19 cellular contexts compared by ENCODE assay signal in genomic region chr22:50084570-50084969, GRCh38. TPM values are rescaled to one million over a fixed set of nuclear protein-coding genes. Genes with fewer than 3 reads are reported as not detected.
DNase-seq lines count a peak whose midpoint lies in the region; ATAC-seq and TF ChIP-seq lines count a peak whose summit lies in the region.
"Had no signal": no experiment of that assay in that cellular context is flagged by ENCODE, and none has a peak within 500 bp of the region (broad histone marks: within the 10 kb centered on the region; RNA-seq: fewer than 3 reads in every experiment).

No MANE protein-coding gene starts in this region.

- no peak for TF ChIP-seq POLR2A in erythroblast (IDR thresholded peaks at IDR 0.05; ENCODE audit: low read length)

- H2AFZ ChIP-seq in trophoblast cell (ENCODE audit: insufficient read depth, low read length, poor library complexity) = no peak overlapping the region

- no peak overlapping the region for H3K4me3 ChIP-seq in trophoblast cell (ENCODE audit: low read depth, low read length)
- H3K4me3 ChIP-seq: SJCRH30 had no signal

- H3K9me3 ChIP-seq in trophoblast cell (ENCODE audit: insufficient read depth, low read depth, low read length) = peaks cover 5% of the 10 kb centered on the region
- H3K9me3 ChIP-seq: lower lobe of right lung had no signal

- no peak overlapping the region for H3K4ac ChIP-seq in trophoblast cell (ENCODE audit: low read depth, low read length)

- TF ChIP-seq CTCF in RWPE1 (conservative IDR thresholded peaks at IDR 0.05; ENCODE audit: low read depth) = no peak

- no peak overlapping the region for H2BK5ac ChIP-seq in trophoblast cell (ENCODE audit: low read depth, low read length, poor library complexity)

- POLR2A ChIA-PET in RWPE1 (lab: Yijun Ruan, JAX; ENCODE audit: low non-redundant PET) = no interaction called here

- H3K14ac ChIP-seq in trophoblast cell (ENCODE audit: low read length) = no peak overlapping the region

- DNase-seq in KBM-7 (peak; percentile 41), RWPE1 (ENCODE audit: low spot score) (no peak), erythroblast (lab: John Stamatoyannopoulos, UW) (peak; percentile 19 to 23), trophoblast cell (no peak)
- no peak for DNase-seq in stimulated activated CD4-positive, alpha-beta T cell treated with anti-CD3 and anti-CD28 coated beads, Interleukin-4, amount 100 ng/mL, for 1 hour
- DNase-seq: activated gamma-delta T cell treated with Interleukin-2 at 50 U/mL for 16 hours, Calu3, DND-41, kidney glomerular epithelial cell, lower lobe of right lung, NCI-H1417 treated with DMSO at 0.1 percent for 48 hours, NCI-H2081 treated with DMSO at 0.1 percent for 48 hours, NCI-H226 had no signal

- CTCF ChIA-PET in RWPE1 (lab: Yijun Ruan, JAX) = interaction anchor here (0.6 kb wide), 1 partner anchor 352 kb away, joined by 3 read pairs; no protein-coding TSS in a partner anchor

- peaks cover 8% of the 10 kb centered on the region for H3K79me1 ChIP-seq in trophoblast cell (ENCODE audit: low read length)

- H2BK120ac ChIP-seq in trophoblast cell (ENCODE audit: insufficient read depth, low read length, poor library complexity) = no peak overlapping the region

- no peak overlapping the region for H3K4me2 ChIP-seq in trophoblast cell (ENCODE audit: low read length)

- H3K9ac ChIP-seq in trophoblast cell (ENCODE audit: low read length) = no peak overlapping the region

- no peaks in the 10 kb centered on the region for H3K27me3 ChIP-seq in trophoblast cell (ENCODE audit: insufficient read depth, low read length)

- in situ Hi-C loops in KBM-7 (cut with MboI; ENCODE audit: low pct_unique_long_range_greater_than_20kb, low sequenced_read_pairs) = no loop called here

- H3K79me2 ChIP-seq in trophoblast cell (ENCODE audit: control insufficient read depth, insufficient read depth, low read length, poor library complexity) = no peaks in the 10 kb centered on the region

- no peak overlapping the region for H3K18ac ChIP-seq in trophoblast cell (ENCODE audit: low read length)

- peak overlapping the region; percentile 74; the same call in 1 of the 2 replicates for H3K27ac ChIP-seq in RWPE1
- no peak overlapping the region for H3K27ac ChIP-seq in trophoblast cell (ENCODE audit: low read depth, low read length)
- H3K27ac ChIP-seq: C4-2B, lower lobe of right lung, SJCRH30 had no signal

- H3K23ac ChIP-seq in trophoblast cell (ENCODE audit: low read length) = no peak overlapping the region

- H3K36me3 ChIP-seq in trophoblast cell (ENCODE audit: control insufficient read depth in 1 of 2, insufficient read depth in 2 of 2, low read length in 2 of 2) = no peaks in the 10 kb centered on the region
- H3K36me3 ChIP-seq: lower lobe of right lung, SJCRH30 had no signal

- peaks cover 18 to 20% of the 10 kb centered on the region in 2 experiments for H3K4me1 ChIP-seq in trophoblast cell (ENCODE audit: control insufficient read depth in 1 of 2, insufficient read depth in 2 of 2, low read length in 2 of 2)
- H3K4me1 ChIP-seq: lower lobe of right lung had no signal

- no peak overlapping the region for H2BK12ac ChIP-seq in trophoblast cell (ENCODE audit: low read length)

- WGBS in trophoblast cell (ENCODE audit: extremely low coverage, insufficient coverage, insufficient read length) = no CpG with 5 or more reads among the region's 17 CpGs

- peak overlapping the region; percentile 11 for H2AK5ac ChIP-seq in trophoblast cell (ENCODE audit: low read length)

- H4K91ac ChIP-seq in trophoblast cell (ENCODE audit: low read depth, low read length) = peak overlapping the region; percentile 17

- no peak overlapping the region for H4K12ac ChIP-seq in trophoblast cell (ENCODE audit: low read depth, low read length)

- H4K8ac ChIP-seq in trophoblast cell (ENCODE audit: low read depth, low read length) = no peak overlapping the region

- ATAC-seq in GM21825 (IDR thresholded peaks at IDR 0.05; ENCODE audit: unreplicated experiment) = no peak
- no peak for ATAC-seq in HG03457 (IDR thresholded peaks at IDR 0.05; ENCODE audit: unreplicated experiment)
- ATAC-seq: esophagus mucosa; naive thymus-derived CD4-positive, alpha-beta T cell had no signal

RNA-seq across cellular contexts. Expression of gene MLC1, which starts 0.7 kb away (rescaled TPM):
- 0.22 and 0.28 TPM in 2 replicates for polyA plus RNA-seq in trophoblast cell (2013)

RNA-seq across cellular contexts. Expression of gene MOV10L1, which starts 5.2 kb away (rescaled TPM):
- polyA plus RNA-seq in trophoblast cell (2013) = 0.14 and 0.25 TPM in 2 replicates
- polyA plus RNA-seq: naive thymus-derived CD4-positive, alpha-beta T cell had no signal

RNA-seq across cellular contexts. Expression of gene TTLL8, which starts 26.5 kb away (rescaled TPM):
- not detected in 2 replicates for polyA plus RNA-seq in trophoblast cell (2013)
- polyA plus RNA-seq: naive thymus-derived CD4-positive, alpha-beta T cell had no signal

Comparison
In these comparisons a context has a peak if more than half of its experiments do, and no peak if none do; other contexts are left out.
1. DNase-seq: peak in KBM-7 (single experiment) and erythroblast (2 of 2); none in RWPE1 (single experiment), trophoblast cell (0 of 2) and stimulated activated CD4-positive, alpha-beta T cell treated with anti-CD3 and anti-CD28 coated beads, Interleukin-4, amount 100 ng/mL, for 1 hour (single experiment).